26 cellular contexts compared by ENCODE assay signal in genomic region chr5:78679905-78680304, GRCh38.
"Had no signal": no experiment of that assay in that cellular context is flagged by ENCODE, and none has a peak within 500 bp of the region (broad histone marks: within the 10 kb centered on the region; RNA-seq: fewer than 3 reads in every experiment).

No MANE protein-coding gene starts in this region.

- H3K4me1 ChIP-seq: lower lobe of right lung, right lobe of liver, testis, upper lobe of right lung had no signal

- H3K36me3 ChIP-seq: left lung, lower lobe of right lung, right atrium auricular region, right lobe of liver, stomach, thyroid gland, transverse colon, upper lobe of right lung had no signal

- H3K4me3 ChIP-seq: left lung, lower lobe of right lung, right atrium auricular region, right lobe of liver, stomach, testis, thyroid gland, transverse colon, upper lobe of right lung had no signal

- H3K9me3 Mint-ChIP-seq: stimulated activated naive B cell treated with anti-CD40 and anti-IgM and Interleukin-4, amounts not matched to agents 10 μg/mL and 1 μg/mL and 100 μg/mL, for 72 hours had no signal

- H3K9ac ChIP-seq: parathyroid adenoma had no signal

- H2AFZ ChIP-seq: parathyroid adenoma had no signal

- H3K27ac Mint-ChIP-seq: naive thymus-derived CD8-positive, alpha-beta T cell; stimulated activated naive B cell treated with anti-CD40 and anti-IgM and Interleukin-4, amounts not matched to agents 10 μg/mL and 1 μg/mL and 100 μg/mL, for 72 hours had no signal

- ATAC-seq: left colon; left lung; lower lobe of right lung; naive thymus-derived CD8-positive, alpha-beta T cell; right lobe of liver; stimulated activated naive B cell treated with anti-CD40 and anti-IgM and Interleukin-4, amounts not matched to agents 10 μg/mL and 1 μg/mL and 100 μg/mL, for 72 hours; stimulated activated naive CD8-positive, alpha-beta T cell treated with anti-CD3 and anti-CD28 coated beads, Interleukin-15, Interleukin-2, amounts not matched to agents 100 U/mL and 50 U/mL, for 24 hours; upper lobe of right lung had no signal

- H3K36me3 Mint-ChIP-seq: naive thymus-derived CD8-positive, alpha-beta T cell had no signal

- H3K4me1 Mint-ChIP-seq: naive thymus-derived CD8-positive, alpha-beta T cell; neural crest cell; stimulated activated naive B cell treated with anti-CD40 and anti-IgM and Interleukin-4, amounts not matched to agents 10 μg/mL and 1 μg/mL and 100 μg/mL, for 72 hours had no signal

- DNase-seq: hippocampal formation; left colon; left lung; lower lobe of right lung; mammary epithelial cell; mesenchymal stem cell; naive thymus-derived CD8-positive, alpha-beta T cell; nucleus accumbens; right lobe of liver; stimulated activated CD4-positive, alpha-beta T cell treated with anti-CD3 and anti-CD28 coated beads, Interleukin-12 subunit alpha, Interleukin-12 subunit beta, amount 100 ng/mL, for 4 hours; stimulated activated CD4-positive, alpha-beta T cell treated with anti-CD3 and anti-CD28 coated beads, Interleukin-15, amount 100 ng/mL, for 24 hours; stimulated activated CD4-positive, alpha-beta T cell treated with anti-CD3 and anti-CD28 coated beads, Interleukin-2, amount 100 ng/mL, for 24 hours; stimulated activated CD4-positive, alpha-beta T cell treated with anti-CD3 and anti-CD28 coated beads, Interleukin-4, amount 100 ng/mL, for 1 hour; stimulated activated naive B cell treated with anti-CD40 and anti-IgM and Interleukin-4, amounts not matched to agents 10 μg/mL and 1 μg/mL and 100 μg/mL, for 72 hours; stimulated activated naive CD8-positive, alpha-beta T cell treated with anti-CD3 and anti-CD28 coated beads, Interleukin-15, Interleukin-2, amounts not matched to agents 100 U/mL and 50 U/mL, for 24 hours; stomach; testis; thyroid gland; transverse colon; upper lobe of right lung had no signal

- FAIRE-seq: keratinocyte, urothelium cell line had no signal

- H3K79me2 ChIP-seq: parathyroid adenoma had no signal

- H3K27ac ChIP-seq: left lung, lower lobe of right lung, parathyroid adenoma, right atrium auricular region, right lobe of liver, stomach, testis, thyroid gland, transverse colon, upper lobe of right lung had no signal

- H3K9me3 ChIP-seq: left lung, lower lobe of right lung, right atrium auricular region, right lobe of liver, stomach, testis, thyroid gland, transverse colon, upper lobe of right lung had no signal

- H3K27me3 ChIP-seq: left lung, right atrium auricular region, right lobe of liver, stomach, testis, thyroid gland, transverse colon, upper lobe of right lung had no signal

- H3K4me3 Mint-ChIP-seq: naive thymus-derived CD8-positive, alpha-beta T cell; nephron; neural crest cell; stimulated activated naive B cell treated with anti-CD40 and anti-IgM and Interleukin-4, amounts not matched to agents 10 μg/mL and 1 μg/mL and 100 μg/mL, for 72 hours had no signal
